ENCODE assay signal across 11 cellular contexts in genomic region chr20:37915800-37916570, GRCh38. TPM values are rescaled to one million over a fixed set of nuclear protein-coding genes. Genes with fewer than 3 reads are reported as not detected.
DNase-seq lines count a peak whose midpoint lies in the region; ATAC-seq, FAIRE-seq and TF ChIP-seq lines count a peak whose summit lies in the region.
"Had no signal": no experiment of that assay in that cellular context is flagged by ENCODE, and none has a peak within 500 bp of the region (broad histone marks: within the 10 kb centered on the region; RNA-seq: fewer than 3 reads in every experiment).

No MANE protein-coding gene starts in this region.

- no peaks in the 10 kb centered on the region for H3K36me3 ChIP-seq in HUES64 (ENCODE audit: insufficient read depth, low read length)
- H3K36me3 ChIP-seq in HepG2 (replicated peaks in 1 of 2; ENCODE audit: control insufficient read depth in 1 of 2, insufficient read depth in 2 of 2, low read length in 2 of 2), result no peaks in the 10 kb centered on the region
- H3K36me3 ChIP-seq: heart right ventricle had no signal

- no peaks in the 10 kb centered on the region for H3K79me2 ChIP-seq in HepG2 (ENCODE audit: insufficient read depth, low read length)

- POLR2A ChIA-PET in AG04450 (lab: Yijun Ruan, JAX), result no interaction called here
- POLR2A ChIA-PET in HepG2 (lab: Yijun Ruan, JAX), result interaction anchor here (1.4 to 1.6 kb wide), 3 partner anchors 13 to 68 kb away, joined by 3 to 5 read pairs (median 5); no protein-coding TSS in a partner anchor

- in situ Hi-C loops in HepG2 (cut with HindIII; ENCODE audit: extremely low pct_ligation_motif_present, low pct_unique_long_range_greater_than_20kb), result no loop called here
- in situ Hi-C loops in GM13976 (cut with MboI; ENCODE audit: low sequenced_read_pairs, unreplicated experiment), result loop anchor here (25.0 kb wide), 1 partner anchor 296 kb away; no protein-coding TSS in a partner anchor

- FAIRE-seq in HepG2 (lab: Jason Lieb, UNC), result peak; percentile 12

- 6% methylated on average over 21 of the region's 21 CpGs for WGBS in HUES64
- 11% methylated on average over 21 of the region's 21 CpGs for WGBS in HepG2 (ENCODE audit: low lambda C conversion rate)

- ATAC-seq in HepG2, result peak; percentile 78
- no peak for ATAC-seq in GM18873 (IDR thresholded peaks at IDR 0.05; ENCODE audit: low FRiP score, unreplicated experiment)

- H3K9me3 ChIP-seq in AG04450 (ENCODE audit: control insufficient read depth, insufficient read depth, low read length) (no peaks in the 10 kb centered on the region; the same call in 1 of the 2 replicates), HUES64 (ENCODE audit: insufficient read depth, low read depth, low read length) (no peaks in the 10 kb centered on the region), HepG2 (ENCODE audit: low read length) (no peaks in the 10 kb centered on the region)
- H3K9me3 ChIP-seq: heart right ventricle had no signal

- DNase-seq in AG04450 (ENCODE audit: low read depth, low spot score) (no peak), dorsolateral prefrontal cortex (peak in 7 of 10 donors; percentile 30 to 74 (median 62)), HepG2 (ENCODE audit: low spot score) (peak; percentile 40), GM13976 (ENCODE audit: low spot score) (no peak), Kasumi-1 (lab: John Stamatoyannopoulos, UW) (no peak)
- DNase-seq in stimulated activated CD4-positive, alpha-beta T cell treated with anti-CD3 and anti-CD28 coated beads, Interleukin-4, amount 100 ng/mL, for 24 hours, result no peak
- DNase-seq: CD4-positive, alpha-beta T cell; heart right ventricle; Karpas-422 had no signal

- no peaks in the 10 kb centered on the region for H4K20me1 ChIP-seq in HepG2 (ENCODE audit: insufficient read depth, low read length)

- H3K4me3 ChIP-seq in AG04450 (ENCODE audit: low read depth, low read length), result no peak overlapping the region
- peak overlapping the region; percentile 58 for H3K4me3 ChIP-seq in HUES64 (ENCODE audit: low read length)
- peak overlapping the region in 6 of 59 donors; percentile 3 to 56 (median 26) for H3K4me3 ChIP-seq in dorsolateral prefrontal cortex
- peak overlapping the region in 2 of 3 experiments; percentile 25 to 64; a peak in 2 of 6 replicates for H3K4me3 ChIP-seq in HepG2 (replicated peaks in 1 of 3; ENCODE audit: insufficient read depth in 1 of 3, low read depth in 2 of 3, low read length in 3 of 3)

- 0 out of 2 replicates have a peak, but pooled peaks have one; percentile 11 for TF ChIP-seq CTCF in AG04450 (IDR thresholded peaks at IDR 0.05; ENCODE audit: low read depth, low read length)
- TF ChIP-seq CTCF in dorsolateral prefrontal cortex (IDR thresholded peaks at IDR 0.05 in 54 of 56, conservative IDR thresholded peaks at IDR 0.05 in 2 of 56; ENCODE audit: low read depth in 1 of 56, partially characterized antibody in 56 of 56), result no peak
- peak; percentile 86 for TF ChIP-seq CTCF in HepG2 (CRISPR knock-in tag; IDR thresholded peaks at IDR 0.05)
- no peak for TF ChIP-seq CTCF in GM13976 (IDR thresholded peaks at IDR 0.05; ENCODE audit: borderline replicate concordance, control extremely low read depth, extremely low read depth, insufficient read depth, missing control alignments)

- H3K27ac ChIP-seq in AG04450 (ENCODE audit: low read depth, low read length) (peak overlapping the region; percentile 47), HUES64 (ENCODE audit: low read depth, low read length) (no peak overlapping the region), dorsolateral prefrontal cortex (peak overlapping the region in 4 of 59 donors; percentile 7 to 34 (median 17)), HepG2 (ENCODE audit: extremely low read length, insufficient read depth, low read length) (no peak overlapping the region)

- H3K4me1 ChIP-seq in HUES64 (ENCODE audit: insufficient read depth, low read length) (peaks cover 28% of the 10 kb centered on the region), HepG2 (ENCODE audit: insufficient read depth, low read length) (peaks cover 30% of the 10 kb centered on the region)

- intact Hi-C loops in dorsolateral prefrontal cortex (cut with DNase I), result loop anchor here in 1 of 2 donors (5.0 kb wide), 1 partner anchor 71 kb away; no protein-coding TSS in a partner anchor
- intact Hi-C loops in HepG2 (cut with micrococcal nuclease; ENCODE audit: unreplicated experiment), result no loop called here

- H3K4me2 ChIP-seq in HepG2 (ENCODE audit: low read depth, low read length), result peak overlapping the region; percentile 92

- no TSS peak for BruUV-seq in HepG2 (replicated peaks; lab: Mats Ljungman, UMichigan)

- TF ChIP-seq RAD21 in HepG2 (CRISPR knock-in tag; IDR thresholded peaks at IDR 0.05), result 0 out of 2 replicates have a peak, but pooled peaks have one; percentile 30

- CTCF ChIA-PET in AG04450 (lab: Charles Lee) (interaction anchor here (0.9 kb wide), 1 partner anchor 77 kb away, joined by 5 read pairs; no protein-coding TSS in a partner anchor), HepG2 (lab: Yijun Ruan, JAX; ENCODE audit: low intra/inter-chr PET ratio, low total read pairs) (no interaction called here)

- no peak overlapping the region for H2AFZ ChIP-seq in HepG2 (ENCODE audit: low read length)

- TF ChIP-seq EP300 in HepG2 (IDR thresholded peaks at IDR 0.05; ENCODE audit: low read depth in 2 of 2, low read length in 2 of 2) (no peak), HepG2 (CRISPR knock-in tag; IDR thresholded peaks at IDR 0.05; ENCODE audit: borderline replicate concordance) (no peak)

- H3K27me3 ChIP-seq in AG04450 (ENCODE audit: control insufficient read depth, insufficient read depth, low read length), result peaks cover 88% of the 10 kb centered on the region
- peaks cover 21% of the 10 kb centered on the region for H3K27me3 ChIP-seq in HUES64 (ENCODE audit: insufficient read depth, low read length)
- H3K27me3 ChIP-seq in dorsolateral prefrontal cortex, result peaks cover 0 to 59% (median 5%) of the 10 kb centered on the region in 45 donors
- H3K27me3 ChIP-seq in HepG2 (ENCODE audit: control insufficient read depth in 1 of 2, insufficient read depth in 2 of 2, low read length in 2 of 2), result peaks cover 20 to 80% of the 10 kb centered on the region in 2 experiments

- TF ChIP-seq POLR2A in HepG2 (IDR thresholded peaks at IDR 0.05; ENCODE audit: insufficient read depth in 1 of 2, low read depth in 2 of 2, low read length in 2 of 2), result no peak

- H3K9ac ChIP-seq in HUES64 (ENCODE audit: low read depth, low read length) (no peak overlapping the region), HepG2 (ENCODE audit: insufficient read depth, low read depth, low read length) (no peak overlapping the region)

TF ChIP-seq in HepG2, 621 proteins besides CTCF, POLR2A, EP300 and RAD21 (continues in another document):
- TF ChIP-seq LCORL (IDR thresholded peaks at IDR 0.05), result no peak
- TF ChIP-seq LCORL (CRISPR knock-in tag; IDR thresholded peaks at IDR 0.05), result peak; percentile 30; the same call in 1 of the 2 replicates
- no peak for TF ChIP-seq ZNF747 (CRISPR knock-in tag; IDR thresholded peaks at IDR 0.05; ENCODE audit: borderline replicate concordance)
- 0 out of 2 replicates have a peak, but pooled peaks have one; percentile 71 for TF ChIP-seq ZNF446 (CRISPR knock-in tag; IDR thresholded peaks at IDR 0.05)
- peak; percentile 34; the same call in 1 of the 2 replicates for TF ChIP-seq SMC3 (IDR thresholded peaks at IDR 0.05; ENCODE audit: low read length)
- TF ChIP-seq SP140L (CRISPR knock-in tag; IDR thresholded peaks at IDR 0.05; ENCODE audit: borderline replicate concordance), result no peak
- TF ChIP-seq NCOA1 (CRISPR knock-in tag; IDR thresholded peaks at IDR 0.05), result peak; percentile 39; the same call in 1 of the 2 replicates
- no peak for TF ChIP-seq TERF1 (CRISPR knock-in tag; IDR thresholded peaks at IDR 0.05)
- TF ChIP-seq JDP2 (CRISPR knock-in tag; IDR thresholded peaks at IDR 0.05; ENCODE audit: borderline replicate concordance), result no peak
- TF ChIP-seq ARNT (IDR thresholded peaks at IDR 0.05), result no peak

RNA-seq across cellular contexts. Expression of gene VSTM2L, which starts 13.1 kb away (rescaled TPM):
- 0.25 and 0.50 TPM in 2 replicates for polyA plus RNA-seq in AG04450 (2011; rRNA removed)
- polyA minus RNA-seq in AG04450 (2011; rRNA and poly(A)+ RNA removed), result 0.09 TPM in 1 of 2 replicates, not detected in the other
- polyA plus RNA-seq in HUES64 (2013, experiment 1 of 2), result 3.1 TPM
- polyA plus RNA-seq in HUES64 (2013, experiment 2 of 2), result 5.7 TPM
- total RNA-seq in dorsolateral prefrontal cortex, result 100 to 1,000 TPM in 68 of 120 experiments, 10 to 100 TPM in 52; 24.0 to 168 (median 105) TPM
- total RNA-seq in HepG2 (2016; rRNA removed; fragmentation: Illumina TruSeq; extraction: Trizol), result not detected in 2 replicates
- not detected in 2 replicates for total RNA-seq in HepG2 (2016; cell fraction: cytosol; rRNA removed; fragmentation: Illumina TruSeq; extraction: Trizol; ENCODE audit: low read depth)
- 0.04 TPM in 1 of 2 replicates, not detected in the other for total RNA-seq in HepG2 (2016; cell fraction: insoluble cytoplasmic fraction; rRNA removed; fragmentation: Illumina TruSeq; extraction: Trizol)
- total RNA-seq in HepG2 (2016; cell fraction: membrane; rRNA removed; fragmentation: Illumina TruSeq; extraction: Trizol), result not detected in 2 replicates
- total RNA-seq in HepG2 (2016; cell fraction: nucleus; rRNA removed; fragmentation: Illumina TruSeq; extraction: Trizol), result not detected in 2 replicates
- polyA plus RNA-seq in HepG2 (2011; rRNA removed), result 0.03 TPM in 1 of 2 replicates, not detected in the other
- polyA plus RNA-seq in HepG2 (2011; cell fraction: cytosol; rRNA removed), result not detected in 2 replicates
- not detected in 2 replicates for polyA plus RNA-seq in HepG2 (2011; cell fraction: nucleus; rRNA removed)
- 0.19 TPM in 1 of 2 replicates, not detected in the other for polyA plus RNA-seq in HepG2 (2012)
- polyA plus RNA-seq in HepG2 (2016; cell fraction: cytosol; fragmentation: Illumina TruSeq; extraction: Trizol; ENCODE audit: low read depth), result 0.08 TPM in 1 of 2 replicates, not detected in the other
- polyA plus RNA-seq in HepG2 (2016; cell fraction: insoluble cytoplasmic fraction; fragmentation: Illumina TruSeq; extraction: Trizol; ENCODE audit: low read depth), result not detected in 2 replicates
- polyA plus RNA-seq in HepG2 (2016; cell fraction: membrane; fragmentation: Illumina TruSeq; extraction: Trizol; ENCODE audit: low read depth), result not detected in 2 replicates
- not detected in 2 replicates for polyA plus RNA-seq in HepG2 (2016; cell fraction: nucleus; fragmentation: Illumina TruSeq; extraction: Trizol; ENCODE audit: insufficient read depth, low read depth)
- not detected in 2 replicates for polyA minus RNA-seq in HepG2 (2011; rRNA and poly(A)+ RNA removed; ENCODE audit: low replicate concordance)
- not detected in 2 replicates for polyA minus RNA-seq in HepG2 (2011; cell fraction: cytosol; rRNA and poly(A)+ RNA removed)
- polyA minus RNA-seq in HepG2 (2011; cell fraction: nucleus; rRNA and poly(A)+ RNA removed), result not detected in 2 replicates
- total RNA-seq: CD4-positive, alpha-beta T cell had no signal

Comparison
In these comparisons a context has a peak if more than half of its experiments do, and no peak if none do; other contexts are left out.
1. DNase-seq: peak in dorsolateral prefrontal cortex (7 of 10) and HepG2 (single experiment); none in AG04450 (single experiment), GM13976 (single experiment), Kasumi-1 (0 of 2) and stimulated activated CD4-positive, alpha-beta T cell treated with anti-CD3 and anti-CD28 coated beads, Interleukin-4, amount 100 ng/mL, for 24 hours (single experiment).
2. CTCF ChIP-seq: peak in AG04450 (single experiment) and HepG2 (single experiment); none in dorsolateral prefrontal cortex (0 of 56) and GM13976 (single experiment).
3. RNA of gene VSTM2L, which starts 13.1 kb away (total RNA-seq): 24.0 to 168 TPM in dorsolateral prefrontal cortex; 0.04 TPM in HepG2; every median in the first group is over 10 times any median in the second.